In the genomic region with DNA sequence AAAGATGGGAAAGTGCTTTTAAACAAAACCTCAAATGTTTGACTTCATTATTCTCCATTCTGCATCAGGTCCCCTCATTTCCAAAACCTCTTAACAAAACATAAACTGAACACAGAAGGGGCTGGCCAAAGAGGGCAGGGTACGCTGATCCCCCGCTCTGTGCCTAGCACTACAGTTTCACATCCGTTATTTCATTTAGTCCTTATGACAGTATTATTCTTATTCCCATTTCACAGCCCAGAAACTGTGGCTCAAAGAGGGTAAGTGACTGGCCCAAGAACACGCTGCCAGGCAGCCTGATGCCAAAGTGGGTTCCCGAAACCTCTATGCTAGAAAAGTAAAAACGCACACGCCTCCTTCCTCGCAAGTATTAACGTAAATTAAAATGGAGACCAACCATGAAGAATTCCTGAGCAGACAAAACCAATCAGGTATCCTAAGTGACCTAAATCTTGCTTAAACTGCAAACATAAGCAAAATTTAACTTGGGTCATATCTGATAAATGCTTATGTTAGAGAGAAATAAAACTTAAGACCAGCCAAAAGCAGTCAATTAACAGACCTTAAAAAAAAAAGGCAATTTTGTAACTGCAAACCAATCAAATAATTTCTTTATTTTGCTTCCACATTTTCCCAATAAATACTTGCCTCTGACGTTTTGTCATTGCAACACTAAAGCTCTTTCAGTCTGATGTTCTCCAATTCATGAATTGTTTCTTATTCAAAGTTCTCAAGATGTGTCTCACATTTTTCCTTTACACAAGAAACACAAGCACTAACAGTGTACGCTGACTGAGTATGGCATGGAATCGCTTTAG, we compare ENCODE assay signal across 8 cellular contexts. TPM values are rescaled to one million over a fixed set of nuclear protein-coding genes. Genes with fewer than 3 reads are reported as not detected.
DNase-seq lines count a peak whose midpoint lies in the region; ATAC-seq and TF ChIP-seq lines count a peak whose summit lies in the region.

No MANE protein-coding gene starts in this region.

- no peaks in the 10 kb centered on the region for H3K27me3 ChIP-seq in A673 (replicated peaks; ENCODE audit: insufficient read depth, low read depth, low read length, poor library complexity)
- no peaks in the 10 kb centered on the region for H3K27me3 ChIP-seq in mucosa of stomach (ENCODE audit: control insufficient read depth, insufficient read depth, low read length)
- H3K27me3 ChIP-seq in foreskin keratinocyte = no peaks in the 10 kb centered on the region

- ATAC-seq in foreskin keratinocyte = no peak
- ATAC-seq in HG02798 (IDR thresholded peaks at IDR 0.05; ENCODE audit: poor library complexity, unreplicated experiment) = no peak

- H3K9me3 ChIP-seq in A673 (ENCODE audit: low read depth, low read length, poor library complexity, severe bottlenecking) = no peaks in the 10 kb centered on the region
- H3K9me3 ChIP-seq in mucosa of stomach (ENCODE audit: control insufficient read depth, low read length) = no peaks in the 10 kb centered on the region

- H3K4me3 Mint-ChIP-seq in IgD-negative memory B cell = peak overlapping the region; percentile 77 to 99 (median 96)

- H3K36me3 ChIP-seq in A673 (ENCODE audit: insufficient read depth, low read length, poor library complexity, severe bottlenecking) = no peaks in the 10 kb centered on the region
- no peaks in the 10 kb centered on the region for H3K36me3 ChIP-seq in mucosa of stomach (ENCODE audit: control insufficient read depth, insufficient read depth, low read length)

- TF ChIP-seq CTCF in A673 (conservative IDR thresholded peaks at IDR 0.05; ENCODE audit: low read depth, low read length) (no peak), foreskin keratinocyte (conservative IDR thresholded peaks at IDR 0.05) (no peak)

- DNase-seq in A673 (ENCODE audit: low spot score) = no peak
- no peak for DNase-seq in caudate nucleus (lab: John Stamatoyannopoulos, UW)
- DNase-seq in foreskin keratinocyte = no peak
- DNase-seq in NK-92 (lab: John Stamatoyannopoulos, UW; ENCODE audit: unreplicated experiment) = no peak
- no peak for DNase-seq in effector CD4-positive, alpha-beta T cell

- peaks cover 2% of the 10 kb centered on the region for H3K36me3 Mint-ChIP-seq in IgD-negative memory B cell

- CTCF ChIA-PET in A673 (lab: Charles Lee) = no interaction called here

- POLR2A ChIA-PET in A673 (lab: Charles Lee; ENCODE audit: low non-redundant PET) = no interaction called here

- no peaks in the 10 kb centered on the region for H3K9me3 Mint-ChIP-seq in IgD-negative memory B cell

- no peaks in the 10 kb centered on the region for H3K27me3 Mint-ChIP-seq in IgD-negative memory B cell

- intact Hi-C loops in A673 (cut with micrococcal nuclease; ENCODE audit: unreplicated experiment) = no loop called here

- peaks cover 21 to 35% (median 25%) of the 10 kb centered on the region in 3 donors for H3K4me1 Mint-ChIP-seq in IgD-negative memory B cell

- H3K4me1 ChIP-seq in A673 (ENCODE audit: insufficient read depth, low read length, poor library complexity, severe bottlenecking) (peaks cover 14% of the 10 kb centered on the region), mucosa of stomach (ENCODE audit: control insufficient read depth, insufficient read depth, low read length) (peaks cover 19% of the 10 kb centered on the region), foreskin keratinocyte (peaks cover 12% of the 10 kb centered on the region)

- BruUV-seq in A673 (replicated peaks; lab: Mats Ljungman, UMichigan) = TSS peak; percentile 55

- H3K9ac ChIP-seq in mucosa of stomach (ENCODE audit: low read length) = peak overlapping the region; percentile 37

- H3K27ac ChIP-seq in A673 (ENCODE audit: low read depth, low read length, poor library complexity, severe bottlenecking) = peak overlapping the region; percentile 79
- H3K27ac ChIP-seq in caudate nucleus (ENCODE audit: low read depth, low read length) = peak overlapping the region; percentile 79
- no peak overlapping the region for H3K27ac ChIP-seq in foreskin keratinocyte

- peak overlapping the region; percentile 87 to 100 (median 93) for H3K27ac Mint-ChIP-seq in IgD-negative memory B cell

- peak overlapping the region; percentile 93 for H3K4me3 ChIP-seq in A673 (ENCODE audit: low read depth, low read length, poor library complexity, severe bottlenecking)
- H3K4me3 ChIP-seq in mucosa of stomach (ENCODE audit: low read length) = peak overlapping the region; percentile 1

RNA-seq across cellular contexts. Expression of gene CASP9, which starts 0.7 kb away (rescaled TPM):
- total RNA-seq in A673 (2021) (7.0 and 8.9 TPM in 2 replicates), foreskin keratinocyte (2.4 and 3.9 TPM in 2 replicates)
- polyA plus RNA-seq in IgD-negative memory B cell (16.9 TPM), foreskin keratinocyte (3.0 and 3.7 TPM in 2 replicates)

RNA-seq across cellular contexts. Expression of gene DNAJC16, which starts 3.3 kb away (rescaled TPM):
- total RNA-seq in A673 (2021) (17.1 and 18.6 TPM in 2 replicates), foreskin keratinocyte (10.8 and 13.2 TPM in 2 replicates)
- polyA plus RNA-seq in IgD-negative memory B cell (9.9 TPM), foreskin keratinocyte (2.6 and 2.8 TPM in 2 replicates)

RNA-seq across cellular contexts. Expression of gene CELA2B, which starts 47.4 kb away (rescaled TPM):
- total RNA-seq in A673 (2021) = not detected in 2 replicates
- polyA plus RNA-seq in IgD-negative memory B cell = not detected
- not detected in 2 replicates for total RNA-seq in foreskin keratinocyte
- not detected in 2 replicates for polyA plus RNA-seq in foreskin keratinocyte
